ENCODE assay signal across 9 cellular contexts in genomic region chr1:45929257-45929687, GRCh38.
DNase-seq lines count a peak whose midpoint lies in the region; ATAC-seq, FAIRE-seq and TF ChIP-seq lines count a peak whose summit lies in the region.
"Had no signal": no experiment of that assay in that cellular context is flagged by ENCODE, and none has a peak within 500 bp of the region (broad histone marks: within the 10 kb centered on the region; RNA-seq: fewer than 3 reads in every experiment).

No MANE protein-coding gene starts in this region.

- no peaks in the 10 kb centered on the region for H3K36me3 Mint-ChIP-seq in natural killer cell

- H3K27me3 ChIP-seq in mammary epithelial cell (ENCODE audit: insufficient read depth, low read length) (no peaks in the 10 kb centered on the region), thyroid gland (no peaks in the 10 kb centered on the region)

- peak overlapping the region; percentile 70 to 84 for H3K27ac Mint-ChIP-seq in natural killer cell

- H2AFZ ChIP-seq in mammary epithelial cell (ENCODE audit: low read depth, low read length): peak overlapping the region; percentile 10

- no peaks in the 10 kb centered on the region for H3K9me3 Mint-ChIP-seq in natural killer cell
- H3K9me3 Mint-ChIP-seq: central memory CD8-positive, alpha-beta T cell had no signal

- 6% methylated on average over 2 of the region's 2 CpGs for WGBS in mammary epithelial cell (ENCODE audit: low coverage, missing lambda C conversion rate)
- WGBS in thyroid gland, 2 donors: 35 to 40% methylated on average over 2 of the region's 2 CpGs

- no peaks in the 10 kb centered on the region for H3K9me3 ChIP-seq in mammary epithelial cell (replicated peaks; ENCODE audit: insufficient read depth, low read length)
- no peaks in the 10 kb centered on the region for H3K9me3 ChIP-seq in thyroid gland

- no peak for TF ChIP-seq POLR2A in GM12892 (IDR thresholded peaks at IDR 0.05; ENCODE audit: low read depth, low read length)
- TF ChIP-seq POLR2A in thyroid gland (IDR thresholded peaks at IDR 0.05): no peak

- H3K4me1 Mint-ChIP-seq in natural killer cell: peaks cover 41 to 57% of the 10 kb centered on the region in 2 donors

- H3K79me2 ChIP-seq in mammary epithelial cell (ENCODE audit: insufficient read depth, low read length): peaks cover 2% of the 10 kb centered on the region

- peak overlapping the region; percentile 70 for H3K4me3 Mint-ChIP-seq in natural killer cell
- H3K4me3 Mint-ChIP-seq: central memory CD8-positive, alpha-beta T cell had no signal

- TF ChIP-seq CTCF in mammary epithelial cell (conservative IDR thresholded peaks at IDR 0.05 in 1 of 2, IDR thresholded peaks at IDR 0.05 in 1 of 2; ENCODE audit: extremely low read depth in 1 of 2, insufficient read depth in 1 of 2, low read depth in 1 of 2, low read length in 2 of 2) (no peak), natural killer cell (IDR thresholded peaks at IDR 0.05) (no peak), thyroid gland (IDR thresholded peaks at IDR 0.05) (no peak)

- H3K27ac ChIP-seq in mammary epithelial cell (ENCODE audit: insufficient read depth, low read depth, low read length) (no peak overlapping the region), thyroid gland (no peak overlapping the region)

- intact Hi-C loops in mammary epithelial cell (cut with micrococcal nuclease) (no loop called here), natural killer cell (cut with micrococcal nuclease) (no loop called here), thyroid gland (cut with DNase I) (no loop called here)

- no peaks in the 10 kb centered on the region for H4K20me1 ChIP-seq in mammary epithelial cell (ENCODE audit: insufficient read depth, low read length)

- CTCF ChIA-PET in mammary epithelial cell (lab: Charles Lee; ENCODE audit: low non-redundant PET): interaction anchor here (0.7 kb wide), 1 partner anchor 19 kb away, joined by 4 read pairs; no protein-coding TSS in a partner anchor

- FAIRE-seq in GM12892 (lab: Jason Lieb, UNC): no peak

- peak overlapping the region; percentile 26 for H3K4me2 ChIP-seq in mammary epithelial cell (ENCODE audit: insufficient read depth, low read depth, low read length)

- H3K27me3 Mint-ChIP-seq in natural killer cell (ENCODE audit: low read depth in 2 of 2): no peaks in the 10 kb centered on the region
- H3K27me3 Mint-ChIP-seq: central memory CD8-positive, alpha-beta T cell had no signal

- ATAC-seq in natural killer cell (peak in 1 of 3 donors; percentile 43), HG03571 (IDR thresholded peaks at IDR 0.05; ENCODE audit: unreplicated experiment) (no peak)

- peak; percentile 69 for DNase-seq in ELR (ENCODE audit: low read depth)
- DNase-seq in NCI-H1417 treated with DMSO at 0.1 percent for 48 hours (lab: John Stamatoyannopoulos, UW): peak; percentile 18
- peak; percentile 27 for DNase-seq in mammary epithelial cell
- DNase-seq in natural killer cell: no peak
- DNase-seq in GM12892 (ENCODE audit: insufficient read length): no peak
- DNase-seq in thyroid gland: no peak
- no peak for DNase-seq in 8988T

- H3K36me3 ChIP-seq in mammary epithelial cell (ENCODE audit: insufficient read depth, low read length) (no peaks in the 10 kb centered on the region), thyroid gland (no peaks in the 10 kb centered on the region)

- no TSS peak for BruUV-seq in mammary epithelial cell (replicated peaks; lab: Mats Ljungman, UMichigan)

- dilution Hi-C loops in mammary epithelial cell (cut with HindIII; ENCODE audit: low sequenced_read_pairs): no loop called here

- in situ Hi-C loops in mammary epithelial cell (cut with MboI; ENCODE audit: low sequenced_read_pairs in 2 of 2): no loop called here

- no peak overlapping the region for H3K9ac ChIP-seq in mammary epithelial cell (ENCODE audit: insufficient read depth, low read length)

- H3K4me1 ChIP-seq in mammary epithelial cell (ENCODE audit: insufficient read depth, low read length): peaks cover 6% of the 10 kb centered on the region
- peaks cover 0 to 10% of the 10 kb centered on the region in 2 donors for H3K4me1 ChIP-seq in thyroid gland

- H3K4me3 ChIP-seq in mammary epithelial cell (replicated peaks in 1 of 3; ENCODE audit: insufficient read depth in 1 of 3, low read depth in 2 of 3, low read length in 3 of 3): no peak overlapping the region
- no peak overlapping the region for H3K4me3 ChIP-seq in thyroid gland (replicated peaks in 1 of 3)

Comparison
In these comparisons a context has a peak if more than half of its experiments do, and no peak if none do; other contexts are left out.
1. DNase-seq: peak in ELR (single experiment), NCI-H1417 treated with DMSO at 0.1 percent for 48 hours (single experiment) and mammary epithelial cell (single experiment); none in natural killer cell (single experiment), GM12892 (single experiment), thyroid gland (0 of 2) and 8988T (single experiment).